ENCODE assay signal across 11 cellular contexts in the genomic region with DNA sequence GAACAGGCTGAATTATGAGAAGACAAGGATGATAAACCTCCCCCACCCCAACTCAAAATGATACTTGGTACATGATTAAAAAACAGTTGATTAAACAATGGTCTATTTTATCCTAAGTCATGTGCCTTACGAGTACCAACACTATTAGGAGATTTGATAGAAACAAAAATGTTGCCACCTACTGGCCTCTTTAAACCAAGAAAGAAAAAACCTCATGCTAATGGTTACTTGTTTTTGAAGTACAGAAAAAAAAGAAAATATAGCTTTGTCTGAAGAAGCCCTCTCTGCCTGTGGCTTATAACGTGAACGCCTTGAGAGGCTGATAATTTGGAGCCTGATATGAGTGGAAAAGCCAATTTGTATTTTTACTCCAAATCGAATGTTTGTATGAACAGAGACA.
A peak's percentile ranks its signal among the peaks of the same experiment; 100 is the strongest.
DNase-seq lines count a peak whose midpoint lies in the region; ATAC-seq and TF ChIP-seq lines count a peak whose summit lies in the region.
"Had no signal": no experiment of that assay in that cellular context is flagged by ENCODE, and none has a peak within 500 bp of the region (broad histone marks: within the 10 kb centered on the region; RNA-seq: fewer than 3 reads in every experiment).

No MANE protein-coding gene starts in this region.

- ATAC-seq in GM21367 (IDR thresholded peaks at IDR 0.05; ENCODE audit: unreplicated experiment) = no peak
- ATAC-seq: left ventricle myocardium superior, sciatic nerve had no signal

- TF ChIP-seq CTCF in GM12865 (IDR thresholded peaks at IDR 0.05; ENCODE audit: insufficient read depth, low read depth, low read length, missing control alignments) (no peak), chondrocyte (IDR thresholded peaks at IDR 0.05) (peak; percentile 74), neural progenitor cell (IDR thresholded peaks at IDR 0.05) (peak; percentile 56), coronary artery (IDR thresholded peaks at IDR 0.05) (no peak)

- H3K27ac Mint-ChIP-seq in chondrocyte (ENCODE audit: unreplicated experiment) (no peak overlapping the region), neural progenitor cell (no peak overlapping the region)
- H3K27ac Mint-ChIP-seq: activated naive CD4-positive, alpha-beta T cell treated with anti-CD3 and anti-CD28 coated beads for 36 hours had no signal

- in situ Hi-C loops in GM23248 (cut with MboI) = no loop called here

- H3K9ac ChIP-seq in neural progenitor cell (no peak overlapping the region), GM23248 (no peak overlapping the region)

- H3K79me2 ChIP-seq in neural progenitor cell (ENCODE audit: low read depth) = no peaks in the 10 kb centered on the region
- no peaks in the 10 kb centered on the region for H3K79me2 ChIP-seq in GM23248 (ENCODE audit: insufficient read depth)

- no peaks in the 10 kb centered on the region for H3K9me3 Mint-ChIP-seq in chondrocyte (ENCODE audit: low read depth)
- no peaks in the 10 kb centered on the region for H3K9me3 Mint-ChIP-seq in neural progenitor cell
- H3K9me3 Mint-ChIP-seq: activated naive CD4-positive, alpha-beta T cell treated with anti-CD3 and anti-CD28 coated beads for 36 hours had no signal

- H3K4me3 Mint-ChIP-seq in chondrocyte (ENCODE audit: unreplicated experiment) = no peak overlapping the region
- no peak overlapping the region for H3K4me3 Mint-ChIP-seq in neural progenitor cell
- H3K4me3 Mint-ChIP-seq: activated naive CD4-positive, alpha-beta T cell treated with anti-CD3 and anti-CD28 coated beads for 36 hours had no signal

- DNase-seq in GM12865 (ENCODE audit: low read depth) (peak; percentile 0), NCI-H526 treated with DMSO at 0.1 percent for 48 hours (lab: John Stamatoyannopoulos, UW) (peak; percentile 3), chondrocyte (ENCODE audit: low spot score) (no peak), neural progenitor cell (ENCODE audit: low spot score) (peak; percentile 20), coronary artery (ENCODE audit: low spot score) (no peak), GM23248 (no peak)
- DNase-seq: activated naive CD4-positive, alpha-beta T cell treated with anti-CD3 and anti-CD28 coated beads for 36 hours; left ventricle myocardium superior; NCI-H446 had no signal

- H3K27me3 ChIP-seq in neural progenitor cell = no peaks in the 10 kb centered on the region
- H3K27me3 ChIP-seq in GM23248 (replicated peaks; ENCODE audit: insufficient read depth) = no peaks in the 10 kb centered on the region

- H3F3A ChIP-seq in neural progenitor cell (ENCODE audit: low read depth) (no peaks in the 10 kb centered on the region), GM23248 (ENCODE audit: insufficient read depth) (no peaks in the 10 kb centered on the region)

- no peaks in the 10 kb centered on the region for H4K20me1 ChIP-seq in neural progenitor cell (ENCODE audit: low read depth)
- no peaks in the 10 kb centered on the region for H4K20me1 ChIP-seq in GM23248 (ENCODE audit: insufficient read depth)

- H3K27me3 Mint-ChIP-seq in chondrocyte (ENCODE audit: low read depth) = no peaks in the 10 kb centered on the region
- peaks cover 2% of the 10 kb centered on the region for H3K27me3 Mint-ChIP-seq in neural progenitor cell (ENCODE audit: insufficient read depth, low read depth)

- H3K4me2 ChIP-seq in neural progenitor cell (no peak overlapping the region), GM23248 (ENCODE audit: unreplicated experiment) (no peak overlapping the region)

- no peaks in the 10 kb centered on the region for H3K9me2 ChIP-seq in GM23248 (ENCODE audit: insufficient read depth)

- H3K4me1 Mint-ChIP-seq in chondrocyte (ENCODE audit: low read depth) = peaks cover 2% of the 10 kb centered on the region
- H3K4me1 Mint-ChIP-seq in neural progenitor cell = no peaks in the 10 kb centered on the region

- no peak overlapping the region for H3K4me3 ChIP-seq in GM12865 (ENCODE audit: low read depth, low read length)
- no peak overlapping the region for H3K4me3 ChIP-seq in neural progenitor cell
- no peak overlapping the region for H3K4me3 ChIP-seq in coronary artery
- no peak overlapping the region for H3K4me3 ChIP-seq in GM23248

- H3K36me3 Mint-ChIP-seq in chondrocyte (ENCODE audit: low read depth) (no peaks in the 10 kb centered on the region), neural progenitor cell (no peaks in the 10 kb centered on the region)

- H3K36me3 ChIP-seq in neural progenitor cell (no peaks in the 10 kb centered on the region), GM23248 (ENCODE audit: low read depth) (no peaks in the 10 kb centered on the region)

- H2AFZ ChIP-seq in neural progenitor cell (replicated peaks) = peak overlapping the region; percentile 44
- no peak overlapping the region for H2AFZ ChIP-seq in GM23248

- H3K9me3 ChIP-seq in neural progenitor cell (ENCODE audit: low read depth) (no peaks in the 10 kb centered on the region), GM23248 (ENCODE audit: low read depth) (no peaks in the 10 kb centered on the region)

- WGBS in GM23248 (ENCODE audit: low coverage in 1 of 2, low lambda C conversion rate in 2 of 2, missing lambda C conversion rate in 2 of 2), 2 experiments = 1 to 9% methylated on average over 4 of the region's 4 CpGs

- no peaks in the 10 kb centered on the region for H3K4me1 ChIP-seq in neural progenitor cell
- no peaks in the 10 kb centered on the region for H3K4me1 ChIP-seq in GM23248 (ENCODE audit: insufficient read depth)

- H3K27ac ChIP-seq in neural progenitor cell (no peak overlapping the region), coronary artery (no peak overlapping the region), GM23248 (no peak overlapping the region)

Comparison
In these comparisons a context has a peak if more than half of its experiments do, and no peak if none do; other contexts are left out.
1. DNase-seq: peak in GM12865 (single experiment), NCI-H526 treated with DMSO at 0.1 percent for 48 hours (single experiment) and neural progenitor cell (single experiment); none in chondrocyte (single experiment), coronary artery (single experiment) and GM23248 (single experiment).
2. CTCF ChIP-seq: peak in chondrocyte (single experiment) and neural progenitor cell (single experiment); none in GM12865 (single experiment) and coronary artery (single experiment).